8 cellular contexts compared by ENCODE assay signal in genomic region chr17:76353004-76353598, GRCh38. TPM values are rescaled to one million over a fixed set of nuclear protein-coding genes. Genes with fewer than 3 reads are reported as not detected.
DNase-seq lines count a peak whose midpoint lies in the region; ATAC-seq, FAIRE-seq and TF ChIP-seq lines count a peak whose summit lies in the region.

No MANE protein-coding gene starts in this region.

- H3K27me3 ChIP-seq in endothelial cell of umbilical vein (ENCODE audit: control insufficient read depth in 2 of 2, insufficient read depth in 2 of 2, low read length in 2 of 2), result no peaks in the 10 kb centered on the region
- H3K27me3 ChIP-seq in naive thymus-derived CD4-positive, alpha-beta T cell (ENCODE audit: control insufficient read depth in 2 of 2, insufficient read depth in 2 of 2, low read length in 2 of 2), result no peaks in the 10 kb centered on the region

- no peaks in the 10 kb centered on the region for H3K9me3 ChIP-seq in endothelial cell of umbilical vein (replicated peaks; ENCODE audit: control insufficient read depth, insufficient read depth, low read length)
- no peaks in the 10 kb centered on the region for H3K9me3 ChIP-seq in naive thymus-derived CD4-positive, alpha-beta T cell (ENCODE audit: control insufficient read depth in 2 of 3, low read length in 3 of 3)

- DNase-seq in AG08396 (ENCODE audit: low spot score) (peak; percentile 56), T-helper 9 cell (peak; percentile 4), endothelial cell of umbilical vein (ENCODE audit: low read depth, low spot score) (peak; percentile 43), NCI-H2029 (lab: John Stamatoyannopoulos, UW) (no peak), kidney glomerular epithelial cell (lab: John Stamatoyannopoulos, UW) (no peak)
- DNase-seq in naive thymus-derived CD4-positive, alpha-beta T cell, result peak in 4 of 9 donors; percentile 6 to 52 (median 10)

- H3K9ac ChIP-seq in endothelial cell of umbilical vein (replicated peaks; ENCODE audit: extremely low read depth, insufficient read depth, low read length), result peak overlapping the region; percentile 97

- no peaks in the 10 kb centered on the region for H3K36me3 ChIP-seq in endothelial cell of umbilical vein (ENCODE audit: control insufficient read depth in 2 of 2, extremely low read depth in 1 of 2, insufficient read depth in 2 of 2, low read length in 2 of 2)
- peaks cover 0 to 7% (median 0%) of the 10 kb centered on the region in 3 experiments for H3K36me3 ChIP-seq in naive thymus-derived CD4-positive, alpha-beta T cell (ENCODE audit: control insufficient read depth in 2 of 3, insufficient read depth in 3 of 3, low read length in 3 of 3)

- H3K9me1 ChIP-seq in endothelial cell of umbilical vein (replicated peaks; ENCODE audit: control insufficient read depth, extremely low read depth, insufficient read depth, low read length), result no peaks in the 10 kb centered on the region

- peak overlapping the region in 7 of 9 donors; percentile 51 to 100 (median 82) for H3K27ac Mint-ChIP-seq in naive thymus-derived CD4-positive, alpha-beta T cell

- TF ChIP-seq CTCF in endothelial cell of umbilical vein (IDR thresholded peaks at IDR 0.05; ENCODE audit: extremely low read depth in 1 of 2, insufficient read depth in 1 of 2, low read depth in 1 of 2, low read length in 2 of 2), result no peak

- no peak for FAIRE-seq in endothelial cell of umbilical vein (lab: Jason Lieb, UNC)

- peaks cover 29% of the 10 kb centered on the region for H3K79me2 ChIP-seq in endothelial cell of umbilical vein (ENCODE audit: control insufficient read depth, insufficient read depth, low read length)

- intact Hi-C loops in endothelial cell of umbilical vein (cut with micrococcal nuclease), result loop anchor here (1.0 kb wide), 1 partner anchor 39 kb away; no protein-coding TSS in a partner anchor
- intact Hi-C loops in naive thymus-derived CD4-positive, alpha-beta T cell (cut with micrococcal nuclease), result loop anchor here (1.0 to 5.0 kb wide), 8 partner anchors 32 to 686 kb away; partner anchors contain the start of genes UBE2O (in 2 of the 2), FBF1 (in 1 of the 2), FOXJ1 (in 1 of the 2) and MFSD11 (in 1 of the 2)

- no peaks in the 10 kb centered on the region for H3K27me3 Mint-ChIP-seq in naive thymus-derived CD4-positive, alpha-beta T cell

- H3K9me3 Mint-ChIP-seq in naive thymus-derived CD4-positive, alpha-beta T cell, result no peaks in the 10 kb centered on the region

- dilution Hi-C loops in endothelial cell of umbilical vein (cut with MboI; ENCODE audit: extremely low pct_ligation_motif_present, low sequenced_read_pairs), result no loop called here

- TF ChIP-seq POLR2A in endothelial cell of umbilical vein (IDR thresholded peaks at IDR 0.05; ENCODE audit: low read depth, low read length), result no peak

- BruUV-seq in endothelial cell of umbilical vein (replicated peaks; lab: Mats Ljungman, UMichigan), result no TSS peak

- peak overlapping the region; percentile 53 for H3K4me2 ChIP-seq in endothelial cell of umbilical vein (ENCODE audit: insufficient read depth, low read length)

- H4K20me1 ChIP-seq in endothelial cell of umbilical vein (replicated peaks; ENCODE audit: control insufficient read depth, extremely low read depth, insufficient read depth, low read length), result no peaks in the 10 kb centered on the region

- H3K36me3 Mint-ChIP-seq in naive thymus-derived CD4-positive, alpha-beta T cell, result peaks cover 0 to 4% (median 0%) of the 10 kb centered on the region in 5 donors

- peak overlapping the region; percentile 50 to 94 (median 56) for H3K4me3 ChIP-seq in endothelial cell of umbilical vein (replicated peaks in 1 of 3; ENCODE audit: insufficient read depth in 1 of 3, low read depth in 1 of 3, low read length in 3 of 3)
- peak overlapping the region; percentile 97 for H3K4me3 ChIP-seq in naive thymus-derived CD4-positive, alpha-beta T cell (ENCODE audit: low read length)

- CTCF ChIA-PET in endothelial cell of umbilical vein (lab: Charles Lee), result interaction anchor here (1.0 to 4.5 kb wide), 15 partner anchors 12 to 250 kb away, joined by 3 to 57 read pairs (median 6); partner anchors contain the start of genes EXOC7 and SPHK1
- CTCF ChIA-PET in naive thymus-derived CD4-positive, alpha-beta T cell (lab: Charles Lee), result interaction anchor here (0.6 to 0.7 kb wide), 3 partner anchors 10 to 324 kb away, joined by 3 to 4 read pairs (median 3); no protein-coding TSS in a partner anchor

- peaks cover 13 to 35% (median 19%) of the 10 kb centered on the region in 7 donors for H3K4me1 Mint-ChIP-seq in naive thymus-derived CD4-positive, alpha-beta T cell

- peak; percentile 15 for ATAC-seq in GM18861 (IDR thresholded peaks at IDR 0.05; ENCODE audit: unreplicated experiment)
- peak; percentile 12 for ATAC-seq in HG03097 (IDR thresholded peaks at IDR 0.05; ENCODE audit: low FRiP score, unreplicated experiment)
- no peak for ATAC-seq in naive thymus-derived CD4-positive, alpha-beta T cell

- H3K27ac ChIP-seq in endothelial cell of umbilical vein (ENCODE audit: insufficient read depth, low read depth, low read length), result peak overlapping the region; percentile 98
- peak overlapping the region; percentile 81 for H3K27ac ChIP-seq in naive thymus-derived CD4-positive, alpha-beta T cell (ENCODE audit: low read depth, low read length)

- peak overlapping the region; percentile 89 to 99 (median 94) for H3K4me3 Mint-ChIP-seq in naive thymus-derived CD4-positive, alpha-beta T cell

- peaks cover 10% of the 10 kb centered on the region for H3K4me1 ChIP-seq in endothelial cell of umbilical vein (ENCODE audit: control insufficient read depth, extremely low read depth, insufficient read depth, low read length)
- H3K4me1 ChIP-seq in naive thymus-derived CD4-positive, alpha-beta T cell (ENCODE audit: control insufficient read depth in 2 of 2, insufficient read depth in 2 of 2, low read length in 2 of 2), result no peaks in the 10 kb centered on the region

- H2AFZ ChIP-seq in endothelial cell of umbilical vein (ENCODE audit: low read depth, low read length), result peak overlapping the region; percentile 93

- POLR2A ChIA-PET in endothelial cell of umbilical vein (lab: Charles Lee), result interaction anchor here (0.7 to 1.7 kb wide), 6 partner anchors 9 to 394 kb away, joined by 3 to 10 read pairs (median 4); partner anchors contain the start of gene SPHK1
- POLR2A ChIA-PET in naive thymus-derived CD4-positive, alpha-beta T cell (lab: Charles Lee), result interaction anchor here (0.6 to 1.6 kb wide), 10 partner anchors 13 to 765 kb away, joined by 3 to 8 read pairs (median 3); partner anchors contain the start of genes EXOC7 and SPHK1

TF ChIP-seq in endothelial cell of umbilical vein, 7 proteins besides CTCF, POLR2A, EP300 and RAD21:
- TF ChIP-seq GATA2 (IDR thresholded peaks at IDR 0.05; ENCODE audit: insufficient read depth, insufficient read length, low read depth, low read length) (no peak), EZH2 (IDR thresholded peaks at IDR 0.05; ENCODE audit: borderline replicate concordance, low read depth, low read length, severe bottlenecking) (no peak), MYC (IDR thresholded peaks at IDR 0.05; ENCODE audit: low read depth, low read length) (no peak), FOS (IDR thresholded peaks at IDR 0.05; ENCODE audit: borderline replicate concordance, insufficient read depth, low read length) (no peak), POLR2AphosphoS5 (IDR thresholded peaks at IDR 0.05; ENCODE audit: insufficient read depth, low read depth, low read length) (no peak), JUN (IDR thresholded peaks at IDR 0.05; ENCODE audit: borderline replicate concordance, insufficient read depth, insufficient read length, low read depth) (no peak)
- TF ChIP-seq, protein P1, sequence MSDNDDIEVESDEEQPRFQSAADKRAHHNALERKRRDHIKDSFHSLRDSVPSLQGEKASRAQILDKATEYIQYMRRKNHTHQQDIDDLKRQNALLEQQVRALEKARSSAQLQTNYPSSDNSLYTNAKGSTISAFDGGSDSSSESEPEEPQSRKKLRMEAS (IDR thresholded peaks at IDR 0.05; ENCODE audit: insufficient read depth, insufficient read length), result no peak

RNA-seq across cellular contexts. Expression of gene PRPSAP1, which starts 0.6 kb away (rescaled TPM):
- 79.1 and 90.2 TPM in 2 replicates for total RNA-seq in endothelial cell of umbilical vein
- polyA plus RNA-seq in endothelial cell of umbilical vein, result 106 and 123 TPM in 2 replicates
- polyA plus RNA-seq in endothelial cell of umbilical vein (2011; cell fraction: cytosol; rRNA removed), result 117 and 119 TPM in 2 replicates
- 331 and 391 TPM in 2 replicates for polyA plus RNA-seq in endothelial cell of umbilical vein (2011; cell fraction: nucleus; rRNA removed)
- 70.0 and 80.9 TPM in 2 replicates for polyA plus RNA-seq in endothelial cell of umbilical vein (2012)
- polyA minus RNA-seq in endothelial cell of umbilical vein, result 111 and 140 TPM in 2 replicates
- 35.5 TPM for polyA minus RNA-seq in endothelial cell of umbilical vein (2011; cell fraction: cytosol; rRNA and poly(A)+ RNA removed)
- 121 and 170 TPM in 2 replicates for polyA minus RNA-seq in endothelial cell of umbilical vein (2011; cell fraction: nucleus; rRNA and poly(A)+ RNA removed)
- 10 to 100 TPM; 19.6 to 55.9 (median 45.8) TPM for total RNA-seq in naive thymus-derived CD4-positive, alpha-beta T cell
- 10 to 100 TPM; 53.3 to 59.1 TPM for polyA plus RNA-seq in naive thymus-derived CD4-positive, alpha-beta T cell

RNA-seq across cellular contexts. Expression of gene SPHK1, which starts 31.3 kb away (rescaled TPM):
- total RNA-seq in endothelial cell of umbilical vein, result 70.7 and 85.6 TPM in 2 replicates
- 97.4 and 97.8 TPM in 2 replicates for polyA plus RNA-seq in endothelial cell of umbilical vein
- 57.6 and 80.7 TPM in 2 replicates for polyA plus RNA-seq in endothelial cell of umbilical vein (2011; cell fraction: cytosol; rRNA removed)
- polyA plus RNA-seq in endothelial cell of umbilical vein (2011; cell fraction: nucleus; rRNA removed), result 331 and 358 TPM in 2 replicates
- polyA plus RNA-seq in endothelial cell of umbilical vein (2012), result 84.4 and 89.7 TPM in 2 replicates
- polyA minus RNA-seq in endothelial cell of umbilical vein, result 27.2 and 37.8 TPM in 2 replicates
- polyA minus RNA-seq in endothelial cell of umbilical vein (2011; cell fraction: cytosol; rRNA and poly(A)+ RNA removed), result 11.3 TPM
- polyA minus RNA-seq in endothelial cell of umbilical vein (2011; cell fraction: nucleus; rRNA and poly(A)+ RNA removed), result 37.5 and 78.5 TPM in 2 replicates
- 10 to 100 TPM in 1 of 5 experiments, 1 to 10 TPM in 2, under 1 TPM in 2; 0.43 to 14.1 (median 1.9) TPM for total RNA-seq in naive thymus-derived CD4-positive, alpha-beta T cell
- polyA plus RNA-seq in naive thymus-derived CD4-positive, alpha-beta T cell, result under 1 TPM; 0.45 to 0.46 TPM

RNA-seq across cellular contexts. Expression of gene QRICH2, which starts 45.0 kb away (rescaled TPM):
- total RNA-seq in endothelial cell of umbilical vein, result 7.2 and 9.6 TPM in 2 replicates
- polyA plus RNA-seq in endothelial cell of umbilical vein, result 6.7 and 9.8 TPM in 2 replicates
- 2.0 and 3.5 TPM in 2 replicates for polyA plus RNA-seq in endothelial cell of umbilical vein (2011; cell fraction: cytosol; rRNA removed)
- 32.0 and 38.0 TPM in 2 replicates for polyA plus RNA-seq in endothelial cell of umbilical vein (2011; cell fraction: nucleus; rRNA removed)
- 2.2 and 2.7 TPM in 2 replicates for polyA plus RNA-seq in endothelial cell of umbilical vein (2012)
- polyA minus RNA-seq in endothelial cell of umbilical vein, result 14.4 and 15.6 TPM in 2 replicates
- 1.5 TPM for polyA minus RNA-seq in endothelial cell of umbilical vein (2011; cell fraction: cytosol; rRNA and poly(A)+ RNA removed)
- 13.0 and 14.6 TPM in 2 replicates for polyA minus RNA-seq in endothelial cell of umbilical vein (2011; cell fraction: nucleus; rRNA and poly(A)+ RNA removed)
- 1 to 10 TPM; 2.1 to 6.8 (median 4.0) TPM for total RNA-seq in naive thymus-derived CD4-positive, alpha-beta T cell
- polyA plus RNA-seq in naive thymus-derived CD4-positive, alpha-beta T cell, result under 1 TPM; 0.09 to 0.71 TPM

Comparison
In these comparisons a context has a peak if more than half of its experiments do, and no peak if none do; other contexts are left out.
1. DNase-seq: peak in AG08396 (single experiment), T-helper 9 cell (single experiment) and endothelial cell of umbilical vein (single experiment); none in NCI-H2029 (single experiment) and kidney glomerular epithelial cell (single experiment).